Comparison of ENCODE assay signal across 1 cellular context in genomic region chr10:14837756-14838581, GRCh38.
A peak's percentile ranks its signal among the peaks of the same experiment; 100 is the strongest.
TF ChIP-seq lines count a peak whose summit lies in the region.

TSS of gene CDNF (minus strand) at chr10:14838037. CDS start at chr10:14837946, 91 bp downstream.
TSS of gene HSPA14 (plus strand) at chr10:14838306. CDS start at chr10:14838403, 97 bp downstream.
A gene with protein sequence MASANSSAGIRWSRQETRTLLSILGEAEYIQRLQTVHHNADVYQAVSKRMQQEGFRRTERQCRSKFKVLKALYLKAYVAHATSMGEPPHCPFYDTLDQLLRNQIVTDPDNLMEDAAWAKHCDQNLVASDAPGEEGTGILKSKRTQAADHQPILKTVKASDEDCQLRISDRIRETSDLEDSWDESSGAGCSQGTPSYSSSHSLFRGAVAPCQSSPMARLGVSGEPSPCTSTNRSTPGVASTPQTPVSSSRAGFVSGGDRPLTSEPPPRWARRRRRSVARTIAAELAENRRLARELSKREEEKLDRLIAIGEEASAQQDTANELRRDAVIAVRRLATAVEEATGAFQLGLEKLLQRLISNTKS (plus strand): TSS chr10:14838306. CDS start chr10:14842285, 3,979 bp downstream.

TF ChIP-seq in K562, 482 proteins besides CTCF, POLR2A, EP300 and RAD21 (continued from another document and continues in another):
- TF ChIP-seq NEUROD1 (IDR thresholded peaks at IDR 0.05; ENCODE audit: borderline replicate concordance, low read depth, low read length, partially characterized antibody) (peak; percentile 16), SMARCE1 (IDR thresholded peaks at IDR 0.05) (no peak), ZNF584 (CRISPR knock-in tag; IDR thresholded peaks at IDR 0.05; ENCODE audit: low read depth) (no peak), MYC (IDR thresholded peaks at IDR 0.05; ENCODE audit: low read depth, low read length) (peak; percentile 48), MYC (CRISPR knock-in tag; IDR thresholded peaks at IDR 0.05; ENCODE audit: borderline replicate concordance, low read depth) (no peak), POLR2B (IDR thresholded peaks at IDR 0.05; ENCODE audit: low read depth, partially characterized antibody) (peak; percentile 87), SNIP1 (IDR thresholded peaks at IDR 0.05; ENCODE audit: low read depth) (no peak), PRPF4 (IDR thresholded peaks at IDR 0.05; ENCODE audit: insufficient read depth, low read depth, low read length, poor library complexity, severe bottlenecking) (no peak), ZBTB11 (CRISPR knock-in tag; IDR thresholded peaks at IDR 0.05) (no peak; a peak in 1 of 6 replicates), ATF6 (CRISPR knock-in tag; IDR thresholded peaks at IDR 0.05) (no peak; the same call in 1 of the 2 replicates), POU5F1 (IDR thresholded peaks at IDR 0.05; ENCODE audit: borderline replicate concordance, low read depth, low read length, partially characterized antibody) (no peak), HNRNPL (IDR thresholded peaks at IDR 0.05; ENCODE audit: low read depth, low read length) (no peak), MYBL2 (IDR thresholded peaks at IDR 0.05; ENCODE audit: low read depth) (no peak; the same call in 1 of the 2 replicates), MYBL2 (CRISPR knock-in tag; IDR thresholded peaks at IDR 0.05; ENCODE audit: borderline replicate concordance) (no peak), SUPT5H (IDR thresholded peaks at IDR 0.05) (peak; percentile 95), NFXL1 (CRISPR knock-in tag; IDR thresholded peaks at IDR 0.05) (no peak), MECOM (CRISPR knock-in tag; IDR thresholded peaks at IDR 0.05) (no peak), SMAD1 (IDR thresholded peaks at IDR 0.05; ENCODE audit: low read depth, low read length, partially characterized antibody) (no peak), ZBED1 (IDR thresholded peaks at IDR 0.05) (no peak), CTCFL (IDR thresholded peaks at IDR 0.05; ENCODE audit: borderline replicate concordance, insufficient read depth, low read depth, low read length, poor library complexity, severe bottlenecking) (no peak), ZNF12 (CRISPR knock-in tag; IDR thresholded peaks at IDR 0.05) (peak; percentile 21; the same call in 1 of the 2 replicates), ZNF263 (CRISPR knock-in tag; IDR thresholded peaks at IDR 0.05; ENCODE audit: borderline replicate concordance) (no peak; the same call in 1 of the 2 replicates), CTBP1 (IDR thresholded peaks at IDR 0.05; ENCODE audit: borderline replicate concordance) (peak; percentile 60), KLF16 (IDR thresholded peaks at IDR 0.05) (no peak), MIER1 (IDR thresholded peaks at IDR 0.05; ENCODE audit: low read depth) (no peak), PTRF (tag; IDR thresholded peaks at IDR 0.05) (no peak), MCM2 (IDR thresholded peaks at IDR 0.05; ENCODE audit: low read depth) (no peak), RNF219 (CRISPR knock-in tag; IDR thresholded peaks at IDR 0.05) (no peak), RBM25 (IDR thresholded peaks at IDR 0.05; ENCODE audit: low read depth, low read length, severe bottlenecking) (peak; percentile 41), ZNF589 (CRISPR knock-in tag; IDR thresholded peaks at IDR 0.05; ENCODE audit: low read depth) (no peak), CCNT2 (IDR thresholded peaks at IDR 0.05; ENCODE audit: borderline replicate concordance, extremely low read depth, insufficient read length, low read depth, low read length) (no peak)
- TF ChIP-seq, protein P1, sequence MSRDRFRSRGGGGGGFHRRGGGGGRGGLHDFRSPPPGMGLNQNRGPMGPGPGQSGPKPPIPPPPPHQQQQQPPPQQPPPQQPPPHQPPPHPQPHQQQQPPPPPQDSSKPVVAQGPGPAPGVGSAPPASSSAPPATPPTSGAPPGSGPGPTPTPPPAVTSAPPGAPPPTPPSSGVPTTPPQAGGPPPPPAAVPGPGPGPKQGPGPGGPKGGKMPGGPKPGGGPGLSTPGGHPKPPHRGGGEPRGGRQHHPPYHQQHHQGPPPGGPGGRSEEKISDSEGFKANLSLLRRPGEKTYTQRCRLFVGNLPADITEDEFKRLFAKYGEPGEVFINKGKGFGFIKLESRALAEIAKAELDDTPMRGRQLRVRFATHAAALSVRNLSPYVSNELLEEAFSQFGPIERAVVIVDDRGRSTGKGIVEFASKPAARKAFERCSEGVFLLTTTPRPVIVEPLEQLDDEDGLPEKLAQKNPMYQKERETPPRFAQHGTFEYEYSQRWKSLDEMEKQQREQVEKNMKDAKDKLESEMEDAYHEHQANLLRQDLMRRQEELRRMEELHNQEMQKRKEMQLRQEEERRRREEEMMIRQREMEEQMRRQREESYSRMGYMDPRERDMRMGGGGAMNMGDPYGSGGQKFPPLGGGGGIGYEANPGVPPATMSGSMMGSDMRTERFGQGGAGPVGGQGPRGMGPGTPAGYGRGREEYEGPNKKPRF (IDR thresholded peaks at IDR 0.05; ENCODE audit: low read depth, low read length), result no peak
- TF ChIP-seq, protein P2, sequence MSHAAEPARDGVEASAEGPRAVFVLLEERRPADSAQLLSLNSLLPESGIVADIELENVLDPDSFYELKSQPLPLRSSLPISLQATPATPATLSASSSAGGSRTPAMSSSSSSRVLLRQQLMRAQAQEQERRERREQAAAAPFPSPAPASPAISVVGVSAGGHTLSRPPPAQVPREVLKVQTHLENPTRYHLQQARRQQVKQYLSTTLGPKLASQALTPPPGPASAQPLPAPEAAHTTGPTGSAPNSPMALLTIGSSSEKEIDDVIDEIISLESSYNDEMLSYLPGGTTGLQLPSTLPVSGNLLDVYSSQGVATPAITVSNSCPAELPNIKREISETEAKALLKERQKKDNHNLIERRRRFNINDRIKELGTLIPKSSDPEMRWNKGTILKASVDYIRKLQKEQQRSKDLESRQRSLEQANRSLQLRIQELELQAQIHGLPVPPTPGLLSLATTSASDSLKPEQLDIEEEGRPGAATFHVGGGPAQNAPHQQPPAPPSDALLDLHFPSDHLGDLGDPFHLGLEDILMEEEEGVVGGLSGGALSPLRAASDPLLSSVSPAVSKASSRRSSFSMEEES (CRISPR knock-in tag; IDR thresholded peaks at IDR 0.05), result no peak
- TF ChIP-seq, protein P3, sequence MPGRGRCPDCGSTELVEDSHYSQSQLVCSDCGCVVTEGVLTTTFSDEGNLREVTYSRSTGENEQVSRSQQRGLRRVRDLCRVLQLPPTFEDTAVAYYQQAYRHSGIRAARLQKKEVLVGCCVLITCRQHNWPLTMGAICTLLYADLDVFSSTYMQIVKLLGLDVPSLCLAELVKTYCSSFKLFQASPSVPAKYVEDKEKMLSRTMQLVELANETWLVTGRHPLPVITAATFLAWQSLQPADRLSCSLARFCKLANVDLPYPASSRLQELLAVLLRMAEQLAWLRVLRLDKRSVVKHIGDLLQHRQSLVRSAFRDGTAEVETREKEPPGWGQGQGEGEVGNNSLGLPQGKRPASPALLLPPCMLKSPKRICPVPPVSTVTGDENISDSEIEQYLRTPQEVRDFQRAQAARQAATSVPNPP (IDR thresholded peaks at IDR 0.05; ENCODE audit: borderline replicate concordance, insufficient read depth, insufficient read length), result no peak
- TF ChIP-seq, protein P4, sequence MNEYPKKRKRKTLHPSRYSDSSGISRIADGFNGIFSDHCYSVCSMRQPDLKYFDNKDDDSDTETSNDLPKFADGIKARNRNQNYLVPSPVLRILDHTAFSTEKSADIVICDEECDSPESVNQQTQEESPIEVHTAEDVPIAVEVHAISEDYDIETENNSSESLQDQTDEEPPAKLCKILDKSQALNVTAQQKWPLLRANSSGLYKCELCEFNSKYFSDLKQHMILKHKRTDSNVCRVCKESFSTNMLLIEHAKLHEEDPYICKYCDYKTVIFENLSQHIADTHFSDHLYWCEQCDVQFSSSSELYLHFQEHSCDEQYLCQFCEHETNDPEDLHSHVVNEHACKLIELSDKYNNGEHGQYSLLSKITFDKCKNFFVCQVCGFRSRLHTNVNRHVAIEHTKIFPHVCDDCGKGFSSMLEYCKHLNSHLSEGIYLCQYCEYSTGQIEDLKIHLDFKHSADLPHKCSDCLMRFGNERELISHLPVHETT (CRISPR knock-in tag; conservative IDR thresholded peaks at IDR 0.05 in 1 of 2, IDR thresholded peaks at IDR 0.05 in 1 of 2), result no peak; a peak in 1 of 4 replicates
